In genomic region chr6:27831434-27832081, GRCh38 we compare ENCODE assay signal across 8 cellular contexts.
DNase-seq lines count a peak whose midpoint lies in the region; ATAC-seq, FAIRE-seq and TF ChIP-seq lines count a peak whose summit lies in the region.
"Not testable (repeated sequence)": the region's sequence is repeated elsewhere in the genome, so short reads cannot be mapped to it uniquely, and the experiment has no call there.

No MANE protein-coding gene starts in this region.

- not testable (repeated sequence) for TF ChIP-seq CTCF in DND-41 (IDR thresholded peaks at IDR 0.05; ENCODE audit: borderline replicate concordance, extremely low read depth, low read length, poor library complexity, severe bottlenecking); OCI-LY1 (IDR thresholded peaks at IDR 0.05; ENCODE audit: low read length)

- peak; percentile 91 for DNase-seq in DND-41
- peak; percentile 71 for DNase-seq in activated CD8-positive, alpha-beta memory T cell treated with anti-CD3 and anti-CD28 coated beads, Interleukin-2, amount 50 U/mL, for 4 hours
- DNase-seq in stimulated activated CD8-positive, alpha-beta memory T cell treated with anti-CD3 and anti-CD28 coated beads, Interleukin-7, amount 100 ng/mL, for 4 hours (ENCODE audit: low read depth in 2 of 2), result peak; percentile 55 to 75

- ATAC-seq in DND-41 (ENCODE audit: insufficient read depth, low read depth) (peak; percentile 72), GM21737 (IDR thresholded peaks at IDR 0.05; ENCODE audit: unreplicated experiment) (peak; percentile 66)

- H3K4me1 ChIP-seq in DND-41 (ENCODE audit: insufficient read depth, low read length) (peaks cover 73% of the 10 kb centered on the region), HUES48 (ENCODE audit: control insufficient read depth, insufficient read depth, low read length) (peaks cover 25% of the 10 kb centered on the region), OCI-LY1 (ENCODE audit: insufficient read depth, low read length, severe bottlenecking) (peaks cover 52% of the 10 kb centered on the region), mononuclear cell (ENCODE audit: insufficient read depth, low read length) (peaks cover 35% of the 10 kb centered on the region)

- not testable (repeated sequence) for H3F3A ChIP-seq in OCI-LY1 (ENCODE audit: insufficient read depth, low read length)

- H3K4me3 ChIP-seq in DND-41 (ENCODE audit: low read depth in 1 of 2, low read length in 2 of 2), result peak overlapping the region in 1 of 2 experiments; percentile 50; a peak in 3 of 4 replicates
- peak overlapping the region; percentile 39 for H3K4me3 ChIP-seq in HUES48 (ENCODE audit: low read depth, low read length)
- peak overlapping the region; percentile 64 for H3K4me3 ChIP-seq in OCI-LY1 (ENCODE audit: low read depth, low read length, poor library complexity, severe bottlenecking)
- peak overlapping the region; percentile 42 for H3K4me3 ChIP-seq in mononuclear cell (ENCODE audit: low read length)

- H3K27ac ChIP-seq in DND-41 (ENCODE audit: low read length), result peak overlapping the region; percentile 99
- H3K27ac ChIP-seq in HUES48 (ENCODE audit: low read depth, low read length), result peak overlapping the region; percentile 80
- H3K27ac ChIP-seq in OCI-LY1 (ENCODE audit: low read depth, low read length, poor library complexity, severe bottlenecking), result peak overlapping the region; percentile 100

- not testable (repeated sequence) for H2AFZ ChIP-seq in DND-41 (ENCODE audit: low read depth, low read length); OCI-LY1 (ENCODE audit: low read length)

- H3K36me3 ChIP-seq in DND-41 (ENCODE audit: insufficient read depth, low read length); OCI-LY1 (ENCODE audit: insufficient read depth, low read length): not testable (repeated sequence)
- H3K36me3 ChIP-seq in HUES48 (ENCODE audit: control insufficient read depth, insufficient read depth, low read length), result peaks cover 10% of the 10 kb centered on the region

- H3K27me3 ChIP-seq in DND-41 (ENCODE audit: insufficient read depth, low read length, poor library complexity); HUES48 (ENCODE audit: control insufficient read depth, insufficient read depth, low read length); OCI-LY1 (ENCODE audit: insufficient read depth, low read length); mononuclear cell (ENCODE audit: insufficient read depth, low read length): not testable (repeated sequence)

- FAIRE-seq in endometrium (lab: Jason Lieb, UNC), result peak; percentile 55

- H3K9me2 ChIP-seq in OCI-LY1 (ENCODE audit: low read depth, low read length), result not testable (repeated sequence)

- peaks cover 48% of the 10 kb centered on the region for H3K79me2 ChIP-seq in DND-41 (ENCODE audit: insufficient read depth, low read length)
- H3K79me2 ChIP-seq in OCI-LY1 (ENCODE audit: insufficient read depth, low read length), result not testable (repeated sequence)

- H3K9ac ChIP-seq in DND-41 (ENCODE audit: low read depth, low read length), result peak overlapping the region; percentile 90
- peak overlapping the region; percentile 72 for H3K9ac ChIP-seq in HUES48 (ENCODE audit: low read depth, low read length)
- peak overlapping the region; percentile 81 for H3K9ac ChIP-seq in OCI-LY1 (ENCODE audit: low read length)

- H3K9me3 ChIP-seq in DND-41 (ENCODE audit: insufficient read depth, low read length, severe bottlenecking); HUES48 (ENCODE audit: control insufficient read depth, insufficient read depth, low read length); OCI-LY1 (ENCODE audit: low read length); mononuclear cell (ENCODE audit: low read depth, low read length): not testable (repeated sequence)

- H3K4me2 ChIP-seq in DND-41 (ENCODE audit: insufficient read depth, low read length) (peak overlapping the region; percentile 42), OCI-LY1 (ENCODE audit: low read length) (peak overlapping the region; percentile 58)

- not testable (repeated sequence) for H4K20me1 ChIP-seq in DND-41 (ENCODE audit: insufficient read depth, low read length); OCI-LY1 (ENCODE audit: insufficient read depth, low read length)
